Comparison of ENCODE assay signal across 19 cellular contexts in genomic region chr13:23202383-23202782, GRCh38. TPM values are rescaled to one million over a fixed set of nuclear protein-coding genes. Genes with fewer than 3 reads are reported as not detected.
DNase-seq lines count a peak whose midpoint lies in the region; TF ChIP-seq lines count a peak whose summit lies in the region.
"Had no signal": no experiment of that assay in that cellular context is flagged by ENCODE, and none has a peak within 500 bp of the region (broad histone marks: within the 10 kb centered on the region; RNA-seq: fewer than 3 reads in every experiment).

No MANE protein-coding gene starts in this region.

- H3K4me1 ChIP-seq in skeletal muscle satellite cell (ENCODE audit: control insufficient read depth, insufficient read depth, low read length) (peaks cover 11% of the 10 kb centered on the region), MM.1S (ENCODE audit: low read length) (no peaks in the 10 kb centered on the region)
- H3K4me1 ChIP-seq: A549 had no signal

- H3F3A ChIP-seq in MM.1S (ENCODE audit: insufficient read depth, low read length) = no peaks in the 10 kb centered on the region

- H3K27ac ChIP-seq in MM.1S (ENCODE audit: low read length) = no peak overlapping the region
- H3K27ac ChIP-seq: A549 had no signal

- in situ Hi-C loops in SK-MEL-5 (cut with HindIII; ENCODE audit: low pct_unique_long_range_greater_than_20kb, low sequenced_read_pairs) = no loop called here

- H3K9me3 ChIP-seq in skeletal muscle satellite cell (replicated peaks; ENCODE audit: low read length) (no peaks in the 10 kb centered on the region), MM.1S (replicated peaks; ENCODE audit: insufficient read depth, low read length) (no peaks in the 10 kb centered on the region)

- H4K20me1 ChIP-seq in MM.1S (ENCODE audit: insufficient read depth, low read length) = no peaks in the 10 kb centered on the region

- no peaks in the 10 kb centered on the region for H3K79me2 ChIP-seq in MM.1S (ENCODE audit: low read length)

- H3K27me3 ChIP-seq in skeletal muscle satellite cell (ENCODE audit: control insufficient read depth, insufficient read depth, low read length) (no peaks in the 10 kb centered on the region), MM.1S (replicated peaks; ENCODE audit: insufficient read depth, low read length) (no peaks in the 10 kb centered on the region)

- H3K36me3 ChIP-seq in skeletal muscle satellite cell (ENCODE audit: insufficient read depth, low read length) (no peaks in the 10 kb centered on the region), MM.1S (replicated peaks; ENCODE audit: insufficient read depth, low read length) (no peaks in the 10 kb centered on the region)

- H2AFZ ChIP-seq in MM.1S (ENCODE audit: low read length) = no peak overlapping the region

- H3K9me2 ChIP-seq in MM.1S (replicated peaks; ENCODE audit: insufficient read depth, low read length) = no peaks in the 10 kb centered on the region

- DNase-seq in COLO829 (ENCODE audit: low spot score) = peak; percentile 30
- peak; percentile 46 for DNase-seq in SK-MEL-5 (ENCODE audit: low read depth, low spot score)
- peak; percentile 61 for DNase-seq in foreskin melanocyte
- no peak for DNase-seq in MM.1S
- DNase-seq in stimulated activated CD4-positive, alpha-beta T cell treated with anti-CD3 and anti-CD28 coated beads, Interleukin-2, amount 100 ng/mL, for 24 hours = no peak
- no peak for DNase-seq in stimulated activated CD4-positive, alpha-beta T cell treated with anti-CD3 and anti-CD28 coated beads, Interleukin-4, amount 100 ng/mL, for 4 hours
- DNase-seq: DMS153; H7; HFFc6; NCI-H1105; NCI-H1694; NCI-H510A; NCI-H748 treated with DMSO at 0.1 percent for 48 hours; NK-92 treated with Interleukin-12 subunit alpha and Interleukin-12 subunit beta, amount 100 ng/mL, for 24 hours; OCI-M1; SHP77 treated with DMSO at 0.1 percent for 48 hours had no signal

- H3K4me3 ChIP-seq in skeletal muscle satellite cell (ENCODE audit: low read length) = no peak overlapping the region
- H3K4me3 ChIP-seq in MM.1S (ENCODE audit: low read length) = no peak overlapping the region
- H3K4me3 ChIP-seq: A549 had no signal

- no peak overlapping the region for H3K9ac ChIP-seq in skeletal muscle satellite cell (ENCODE audit: low read depth, low read length)
- H3K9ac ChIP-seq in MM.1S (ENCODE audit: low read length) = no peak overlapping the region

- no peak for TF ChIP-seq CTCF in MM.1S (IDR thresholded peaks at IDR 0.05; ENCODE audit: low read length)

- H3K4me2 ChIP-seq in skeletal muscle satellite cell (ENCODE audit: low read length) (peak overlapping the region; percentile 1), MM.1S (ENCODE audit: low read depth, low read length) (no peak overlapping the region)
- H3K4me2 ChIP-seq: A549 had no signal

RNA-seq across cellular contexts. Expression of gene SGCG, which starts 21.6 kb away (rescaled TPM):
- total RNA-seq in SK-MEL-5 (2014; rRNA removed; shearing (Covaris generic)) = not detected in 2 replicates
- not detected in 2 replicates for polyA plus RNA-seq in SK-MEL-5 (2015; cell fraction: cytosol; rRNA removed)
- not detected in 2 replicates for polyA plus RNA-seq in SK-MEL-5 (2015; cell fraction: nucleus; rRNA removed)
- total RNA-seq in skeletal muscle satellite cell (2012; rRNA removed) = 1.1 TPM in 1 of 2 replicates, not detected in the other
- total RNA-seq: H7, HFFc6, RPMI7951 had no signal

Comparison
In these comparisons a context has a peak if more than half of its experiments do, and no peak if none do; other contexts are left out.
1. DNase-seq: peak in COLO829 (single experiment), SK-MEL-5 (single experiment) and foreskin melanocyte (single experiment); none in MM.1S (single experiment), stimulated activated CD4-positive, alpha-beta T cell treated with anti-CD3 and anti-CD28 coated beads, Interleukin-2, amount 100 ng/mL, for 24 hours (0 of 2) and stimulated activated CD4-positive, alpha-beta T cell treated with anti-CD3 and anti-CD28 coated beads, Interleukin-4, amount 100 ng/mL, for 4 hours (0 of 2).